Comparison of ENCODE assay signal across 8 cellular contexts in the genomic region with DNA sequence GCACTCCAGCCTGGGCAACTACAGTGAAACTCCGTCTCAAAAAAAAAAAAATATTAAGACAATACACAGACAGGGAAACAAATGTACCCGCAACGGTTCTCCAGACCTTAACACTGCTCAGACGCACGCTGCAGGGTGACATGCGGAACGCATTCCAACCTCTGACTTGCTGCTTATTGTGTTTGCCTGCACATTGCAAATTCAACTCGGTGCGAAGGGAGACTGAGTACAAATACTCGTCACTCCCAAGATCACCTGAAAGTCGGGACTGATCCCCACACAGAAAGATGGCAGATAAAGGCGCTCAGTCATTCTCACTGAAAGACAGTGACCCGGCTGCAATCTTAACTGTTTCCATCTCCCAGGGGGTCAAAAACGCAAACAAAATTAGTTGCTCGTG. TPM values are rescaled to one million over a fixed set of nuclear protein-coding genes. Genes with fewer than 3 reads are reported as not detected.
DNase-seq lines count a peak whose midpoint lies in the region; ATAC-seq and TF ChIP-seq lines count a peak whose summit lies in the region.
"Had no signal": no experiment of that assay in that cellular context is flagged by ENCODE, and none has a peak within 500 bp of the region (broad histone marks: within the 10 kb centered on the region; RNA-seq: fewer than 3 reads in every experiment).

No MANE protein-coding gene starts in this region.

- H3K4me3 Mint-ChIP-seq in activated B cell treated with CpG ODN at 0.5 μM for 24 hours, result peak overlapping the region; percentile 80

- H3K4me1 ChIP-seq in iPS DF 6.9 (ENCODE audit: control insufficient read depth, insufficient read depth, low read length) (peaks cover 2% of the 10 kb centered on the region; the same call in 1 of the 2 replicates), spleen (peaks cover 30 to 69% (median 56%) of the 10 kb centered on the region in 6 donors)

- H3K36me3 Mint-ChIP-seq in activated B cell treated with CpG ODN at 0.5 μM for 24 hours (ENCODE audit: low read depth), result peaks cover 17% of the 10 kb centered on the region

- CTCF ChIA-PET in activated B cell treated with CpG ODN at 0.5 μM for 24 hours (lab: Charles Lee), result no interaction called here

- H3K27me3 ChIP-seq in iPS DF 6.9 (ENCODE audit: control insufficient read depth, insufficient read depth, low read length) (no peaks in the 10 kb centered on the region), spleen (replicated peaks in 1 of 7) (no peaks in the 10 kb centered on the region)

- peak overlapping the region; percentile 76 for H3K27ac Mint-ChIP-seq in activated B cell treated with CpG ODN at 0.5 μM for 24 hours

- TF ChIP-seq CTCF in HFF-Myc (IDR thresholded peaks at IDR 0.05; ENCODE audit: low read depth, low read length, missing control alignments), result no peak
- no peak for TF ChIP-seq CTCF in activated B cell treated with CpG ODN at 0.5 μM for 24 hours (IDR thresholded peaks at IDR 0.05)
- TF ChIP-seq CTCF in spleen (IDR thresholded peaks at IDR 0.05 in 8 of 11, conservative IDR thresholded peaks at IDR 0.05 in 3 of 11), result no peak

- H3K27ac ChIP-seq in iPS DF 6.9 (ENCODE audit: low read length) (no peak overlapping the region), spleen (peak overlapping the region in 7 of 8 donors; percentile 94 to 97 (median 96))

- H3K4me1 Mint-ChIP-seq in activated B cell treated with CpG ODN at 0.5 μM for 24 hours, result peaks cover 63% of the 10 kb centered on the region

- H3K36me3 ChIP-seq in iPS DF 6.9 (ENCODE audit: control insufficient read depth, insufficient read depth, low read length), result no peaks in the 10 kb centered on the region
- no peaks in the 10 kb centered on the region for H3K36me3 ChIP-seq in spleen

- peak overlapping the region; percentile 71 for H3K4me3 ChIP-seq in HFF-Myc (replicated peaks; ENCODE audit: low read depth, low read length)
- peak overlapping the region; percentile 93; the same call in 1 of the 2 replicates for H3K4me3 ChIP-seq in iPS DF 6.9 (ENCODE audit: low read length)
- H3K4me3 ChIP-seq in spleen, result peak overlapping the region; percentile 65 to 97 (median 92)

- POLR2A ChIA-PET in activated B cell treated with CpG ODN at 0.5 μM for 24 hours (lab: Charles Lee), result interaction anchor here (1.5 to 3.7 kb wide), 2 partner anchors 9 to 19 kb away, joined by 3 to 23 read pairs; partner anchors contain the start of gene TELO2

- H3K27me3 Mint-ChIP-seq in activated B cell treated with CpG ODN at 0.5 μM for 24 hours, result no peaks in the 10 kb centered on the region

- intact Hi-C loops in activated B cell treated with CpG ODN at 0.5 μM for 24 hours (cut with micrococcal nuclease), result no loop called here
- intact Hi-C loops in spleen (cut with DNase I; ENCODE audit: low total_unique reads), result no loop called here

- WGBS in iPS DF 6.9 (ENCODE audit: insufficient coverage, insufficient read length), result no CpG with 5 or more reads among the region's 15 CpGs
- WGBS in spleen, 5 donors, result 38 to 47% (median 40%) methylated on average over 15 of the region's 15 CpGs

- H3K9me3 ChIP-seq in iPS DF 6.9 (ENCODE audit: control insufficient read depth, insufficient read depth, low read length), result no peaks in the 10 kb centered on the region
- H3K9me3 ChIP-seq in spleen, result no peaks in the 10 kb centered on the region

- DNase-seq in HFF-Myc (ENCODE audit: extremely low read depth, low read depth) (no peak), activated B cell treated with CpG ODN at 0.5 μM for 24 hours (no peak), iPS DF 6.9 (ENCODE audit: low read depth, low spot score) (no peak), spleen (no peak), NCI-H345 treated with DMSO at 0.1 percent for 48 hours (lab: John Stamatoyannopoulos, UW; ENCODE audit: unreplicated experiment) (no peak), A172 (ENCODE audit: low spot score) (no peak)

- ATAC-seq in activated B cell treated with CpG ODN at 0.5 μM for 24 hours (ENCODE audit: low read depth), result no peak
- ATAC-seq in HG02678 (IDR thresholded peaks at IDR 0.05; ENCODE audit: unreplicated experiment), result no peak

- no peak for TF ChIP-seq POLR2A in spleen (IDR thresholded peaks at IDR 0.05)

- no peaks in the 10 kb centered on the region for H3K9me3 Mint-ChIP-seq in activated B cell treated with CpG ODN at 0.5 μM for 24 hours

RNA-seq across cellular contexts. Expression of gene CLCN7, which starts 0.8 kb away (rescaled TPM):
- total RNA-seq in activated B cell treated with CpG ODN at 0.5 μM for 24 hours (127 and 144 TPM in 2 replicates), spleen (100 to 1,000 TPM in 6 of 7 donors, 10 to 100 TPM in 1; 76.5 to 146 (median 127) TPM)
- polyA plus RNA-seq in spleen, result 100 to 1,000 TPM in 1 of 3 donors, 10 to 100 TPM in 2; 43.2 to 117 (median 59.6) TPM
- total RNA-seq in A172 (2014; rRNA removed; shearing (Covaris generic)), result 79.9 and 86.3 TPM in 2 replicates

RNA-seq across cellular contexts. Expression of gene PTX4, which starts 14.7 kb away (rescaled TPM):
- total RNA-seq in activated B cell treated with CpG ODN at 0.5 μM for 24 hours (not detected in 2 replicates), spleen (under 1 TPM in 5 of 7 donors, not detected in 2; 0.23 to 0.85 (median 0.60) TPM)
- polyA plus RNA-seq in spleen, result under 1 TPM in 2 of 3 donors, not detected in 1; 0.03 to 0.19 TPM
- total RNA-seq in A172 (2014; rRNA removed; shearing (Covaris generic)), result not detected in 2 replicates
- total RNA-seq: SK-MEL-5 had no signal

RNA-seq across cellular contexts. Expression of gene TELO2, which starts 19.1 kb away (rescaled TPM):
- total RNA-seq in activated B cell treated with CpG ODN at 0.5 μM for 24 hours (72.9 and 78.8 TPM in 2 replicates), spleen (10 to 100 TPM; 28.5 to 64.2 (median 44.0) TPM)
- polyA plus RNA-seq in spleen, result 100 to 1,000 TPM in 1 of 3 donors, 10 to 100 TPM in 2; 60.3 to 110 (median 83.5) TPM
- total RNA-seq in A172 (2014; rRNA removed; shearing (Covaris generic)), result 20.9 and 28.8 TPM in 2 replicates

RNA-seq across cellular contexts. Expression of gene CCDC154, which starts 29.7 kb away (rescaled TPM):
- total RNA-seq in activated B cell treated with CpG ODN at 0.5 μM for 24 hours, result 5.1 and 6.7 TPM in 2 replicates
- total RNA-seq in spleen, result 1 to 10 TPM; 1.6 to 6.4 (median 3.8) TPM
- polyA plus RNA-seq in spleen, result 10 to 100 TPM in 2 of 3 donors, 1 to 10 TPM in 1; 8.3 to 18.2 (median 10.8) TPM
- total RNA-seq in A172 (2014; rRNA removed; shearing (Covaris generic)), result 0.03 and 0.26 TPM in 2 replicates

RNA-seq across cellular contexts. Expression of gene PERCC1, which starts 43.2 kb away (rescaled TPM):
- total RNA-seq in activated B cell treated with CpG ODN at 0.5 μM for 24 hours, result 0.24 and 0.33 TPM in 2 replicates
- 1 to 10 TPM in 1 of 7 donors, under 1 TPM in 1, not detected in 5; 0.73 to 1.3 TPM for total RNA-seq in spleen
- under 1 TPM in 1 of 3 donors, not detected in 2; 0.11 TPM for polyA plus RNA-seq in spleen
- not detected in 2 replicates for total RNA-seq in A172 (2014; rRNA removed; shearing (Covaris generic))
- total RNA-seq: SK-MEL-5 had no signal
